1 cellular context compared by ENCODE assay signal in the genomic region with DNA sequence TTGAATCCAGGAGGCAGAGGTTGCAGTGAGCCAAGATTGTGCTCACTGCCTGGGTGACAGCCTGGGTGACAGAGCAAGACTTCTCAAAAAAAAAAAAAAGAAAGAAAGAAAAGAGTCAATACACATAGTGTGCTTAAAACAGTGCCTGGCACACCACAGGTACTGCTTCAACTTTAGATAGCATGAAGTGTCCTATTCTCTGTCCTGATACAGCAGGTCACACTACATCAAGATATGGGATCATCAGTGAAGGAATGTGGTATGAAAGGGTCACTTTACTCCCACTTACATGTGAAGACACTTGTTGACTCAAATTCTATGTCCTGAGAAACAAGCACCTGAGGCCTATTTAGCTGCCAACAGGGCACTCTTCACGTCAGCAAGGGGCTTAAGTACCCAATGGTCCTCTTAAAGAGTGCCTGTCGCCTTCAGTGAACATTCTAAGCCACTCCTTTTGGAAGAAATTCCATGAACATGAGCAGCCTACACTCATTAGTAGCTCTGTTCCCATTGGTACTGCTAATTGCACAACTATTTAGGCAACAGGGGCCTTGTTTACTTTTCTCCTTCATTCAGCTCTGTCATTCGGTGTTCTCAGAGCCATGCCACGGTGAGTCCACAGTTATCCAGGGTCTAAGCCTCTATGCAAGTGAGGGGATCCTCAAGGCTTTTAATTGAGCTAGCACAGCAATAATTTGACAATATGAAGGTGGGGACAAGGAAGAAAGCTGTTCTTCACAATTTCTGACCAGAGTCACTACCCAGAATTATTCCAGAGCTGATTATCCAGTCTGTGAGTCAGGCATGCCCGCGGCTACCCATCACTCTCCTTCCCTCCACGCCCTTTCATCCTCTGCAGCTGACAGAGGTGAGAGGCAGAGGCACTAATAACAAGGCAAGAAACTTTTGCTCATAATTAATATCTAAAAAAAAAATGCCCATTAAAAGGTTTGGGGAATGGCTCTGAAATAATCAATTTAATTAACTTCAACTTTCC.
TF ChIP-seq lines count a peak whose summit lies in the region.

No MANE protein-coding gene starts in this region.

TF ChIP-seq in SK-N-SH treated with all-trans-retinoic acid at 6 μM for 48 hours, 23 proteins besides CTCF, POLR2A, EP300 and RAD21 (continued from another document):
- TF ChIP-seq, protein P1, sequence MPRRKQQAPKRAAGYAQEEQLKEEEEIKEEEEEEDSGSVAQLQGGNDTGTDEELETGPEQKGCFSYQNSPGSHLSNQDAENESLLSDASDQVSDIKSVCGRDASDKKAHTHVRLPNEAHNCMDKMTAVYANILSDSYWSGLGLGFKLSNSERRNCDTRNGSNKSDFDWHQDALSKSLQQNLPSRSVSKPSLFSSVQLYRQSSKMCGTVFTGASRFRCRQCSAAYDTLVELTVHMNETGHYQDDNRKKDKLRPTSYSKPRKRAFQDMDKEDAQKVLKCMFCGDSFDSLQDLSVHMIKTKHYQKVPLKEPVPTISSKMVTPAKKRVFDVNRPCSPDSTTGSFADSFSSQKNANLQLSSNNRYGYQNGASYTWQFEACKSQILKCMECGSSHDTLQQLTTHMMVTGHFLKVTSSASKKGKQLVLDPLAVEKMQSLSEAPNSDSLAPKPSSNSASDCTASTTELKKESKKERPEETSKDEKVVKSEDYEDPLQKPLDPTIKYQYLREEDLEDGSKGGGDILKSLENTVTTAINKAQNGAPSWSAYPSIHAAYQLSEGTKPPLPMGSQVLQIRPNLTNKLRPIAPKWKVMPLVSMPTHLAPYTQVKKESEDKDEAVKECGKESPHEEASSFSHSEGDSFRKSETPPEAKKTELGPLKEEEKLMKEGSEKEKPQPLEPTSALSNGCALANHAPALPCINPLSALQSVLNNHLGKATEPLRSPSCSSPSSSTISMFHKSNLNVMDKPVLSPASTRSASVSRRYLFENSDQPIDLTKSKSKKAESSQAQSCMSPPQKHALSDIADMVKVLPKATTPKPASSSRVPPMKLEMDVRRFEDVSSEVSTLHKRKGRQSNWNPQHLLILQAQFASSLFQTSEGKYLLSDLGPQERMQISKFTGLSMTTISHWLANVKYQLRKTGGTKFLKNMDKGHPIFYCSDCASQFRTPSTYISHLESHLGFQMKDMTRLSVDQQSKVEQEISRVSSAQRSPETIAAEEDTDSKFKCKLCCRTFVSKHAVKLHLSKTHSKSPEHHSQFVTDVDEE (CRISPR knock-in tag; IDR thresholded peaks at IDR 0.05) = no peak
- TF ChIP-seq, protein P2, sequence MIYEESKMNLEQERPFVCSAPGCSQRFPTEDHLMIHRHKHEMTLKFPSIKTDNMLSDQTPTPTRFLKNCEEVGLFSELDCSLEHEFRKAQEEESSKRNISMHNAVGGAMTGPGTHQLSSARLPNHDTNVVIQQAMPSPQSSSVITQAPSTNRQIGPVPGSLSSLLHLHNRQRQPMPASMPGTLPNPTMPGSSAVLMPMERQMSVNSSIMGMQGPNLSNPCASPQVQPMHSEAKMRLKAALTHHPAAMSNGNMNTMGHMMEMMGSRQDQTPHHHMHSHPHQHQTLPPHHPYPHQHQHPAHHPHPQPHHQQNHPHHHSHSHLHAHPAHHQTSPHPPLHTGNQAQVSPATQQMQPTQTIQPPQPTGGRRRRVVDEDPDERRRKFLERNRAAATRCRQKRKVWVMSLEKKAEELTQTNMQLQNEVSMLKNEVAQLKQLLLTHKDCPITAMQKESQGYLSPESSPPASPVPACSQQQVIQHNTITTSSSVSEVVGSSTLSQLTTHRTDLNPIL (CRISPR knock-in tag; IDR thresholded peaks at IDR 0.05; ENCODE audit: low read depth) = no peak
- TF ChIP-seq ARNTL (CRISPR knock-in tag; IDR thresholded peaks at IDR 0.05; ENCODE audit: borderline replicate concordance, low read depth) (no peak), ZC3H10 (CRISPR knock-in tag; IDR thresholded peaks at IDR 0.05) (no peak), ESRRG (CRISPR knock-in tag; IDR thresholded peaks at IDR 0.05) (no peak)
- TF ChIP-seq, protein P3, sequence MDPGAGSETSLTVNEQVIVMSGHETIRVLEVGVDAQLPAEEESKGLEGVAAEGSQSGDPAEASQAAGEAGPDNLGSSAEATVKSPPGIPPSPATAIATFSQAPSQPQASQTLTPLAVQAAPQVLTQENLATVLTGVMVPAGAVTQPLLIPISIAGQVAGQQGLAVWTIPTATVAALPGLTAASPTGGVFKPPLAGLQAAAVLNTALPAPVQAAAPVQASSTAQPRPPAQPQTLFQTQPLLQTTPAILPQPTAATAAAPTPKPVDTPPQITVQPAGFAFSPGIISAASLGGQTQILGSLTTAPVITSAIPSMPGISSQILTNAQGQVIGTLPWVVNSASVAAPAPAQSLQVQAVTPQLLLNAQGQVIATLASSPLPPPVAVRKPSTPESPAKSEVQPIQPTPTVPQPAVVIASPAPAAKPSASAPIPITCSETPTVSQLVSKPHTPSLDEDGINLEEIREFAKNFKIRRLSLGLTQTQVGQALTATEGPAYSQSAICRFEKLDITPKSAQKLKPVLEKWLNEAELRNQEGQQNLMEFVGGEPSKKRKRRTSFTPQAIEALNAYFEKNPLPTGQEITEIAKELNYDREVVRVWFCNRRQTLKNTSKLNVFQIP (CRISPR knock-in tag; IDR thresholded peaks at IDR 0.05; ENCODE audit: borderline replicate concordance, low read depth) = no peak
